8 cellular contexts compared by ENCODE assay signal in genomic region chr1:185316163-185317033, GRCh38. TPM values are rescaled to one million over a fixed set of nuclear protein-coding genes. Genes with fewer than 3 reads are reported as not detected.
DNase-seq lines count a peak whose midpoint lies in the region; FAIRE-seq and TF ChIP-seq lines count a peak whose summit lies in the region.

No MANE protein-coding gene starts in this region.

- H3K4me3 Mint-ChIP-seq in activated naive CD4-positive, alpha-beta T cell treated with anti-CD3 and anti-CD28 coated beads, Interleukin-2, amount 10 ng/mL, durations not matched to agents 7 days and 5 days, result peak overlapping the region; percentile 95

- H3K4me1 ChIP-seq in suprapubic skin, result peaks cover 52% of the 10 kb centered on the region

- no peak for TF ChIP-seq EP300 in suprapubic skin (IDR thresholded peaks at IDR 0.05)

- no peaks in the 10 kb centered on the region for H3K36me3 ChIP-seq in suprapubic skin

- no peak for TF ChIP-seq CTCF in suprapubic skin (IDR thresholded peaks at IDR 0.05)

- peaks cover 5% of the 10 kb centered on the region for H3K9me3 Mint-ChIP-seq in activated naive CD4-positive, alpha-beta T cell treated with anti-CD3 and anti-CD28 coated beads, Interleukin-2, amount 10 ng/mL, durations not matched to agents 7 days and 5 days

- peak; percentile 90 for DNase-seq in G401 (ENCODE audit: low spot score)
- DNase-seq in H54 (ENCODE audit: insufficient read length, low spot score), result peak; percentile 70
- peak; percentile 78 for DNase-seq in LoVo (ENCODE audit: low spot score)
- peak; percentile 86 for DNase-seq in SK-MEL-5 (ENCODE audit: low read depth, low spot score)
- peak; percentile 94 for DNase-seq in activated naive CD4-positive, alpha-beta T cell treated with anti-CD3 and anti-CD28 coated beads, Interleukin-2, amount 10 ng/mL, durations not matched to agents 7 days and 5 days
- DNase-seq in germinal center (ENCODE audit: low spot score), result peak; percentile 84
- peak; percentile 95 for DNase-seq in occipital lobe (lab: John Stamatoyannopoulos, UW)
- peak; percentile 96 for DNase-seq in suprapubic skin (ENCODE audit: low spot score in 2 of 2)

- no peak for FAIRE-seq in H54 (lab: Jason Lieb, UNC)

- no peaks in the 10 kb centered on the region for H3K27me3 ChIP-seq in suprapubic skin

- no peaks in the 10 kb centered on the region for H3K27me3 Mint-ChIP-seq in activated naive CD4-positive, alpha-beta T cell treated with anti-CD3 and anti-CD28 coated beads, Interleukin-2, amount 10 ng/mL, durations not matched to agents 7 days and 5 days

- peaks cover 31% of the 10 kb centered on the region for H3K36me3 Mint-ChIP-seq in activated naive CD4-positive, alpha-beta T cell treated with anti-CD3 and anti-CD28 coated beads, Interleukin-2, amount 10 ng/mL, durations not matched to agents 7 days and 5 days

- H3K9me3 ChIP-seq in suprapubic skin, result no peaks in the 10 kb centered on the region

- CTCF ChIA-PET in activated naive CD4-positive, alpha-beta T cell treated with anti-CD3 and anti-CD28 coated beads, Interleukin-2, amount 10 ng/mL, durations not matched to agents 7 days and 5 days (lab: Charles Lee), result interaction anchor here (0.6 to 4.4 kb wide), 12 partner anchors 109 to 365 kb away, joined by 3 to 28 read pairs (median 4); no protein-coding TSS in a partner anchor

- H3K27ac Mint-ChIP-seq in activated naive CD4-positive, alpha-beta T cell treated with anti-CD3 and anti-CD28 coated beads, Interleukin-2, amount 10 ng/mL, durations not matched to agents 7 days and 5 days, result peak overlapping the region; percentile 98

- H3K4me3 ChIP-seq in suprapubic skin, result peak overlapping the region; percentile 100

- H3K27ac ChIP-seq in suprapubic skin, result peak overlapping the region; percentile 99

- peaks cover 62% of the 10 kb centered on the region for H3K4me1 Mint-ChIP-seq in activated naive CD4-positive, alpha-beta T cell treated with anti-CD3 and anti-CD28 coated beads, Interleukin-2, amount 10 ng/mL, durations not matched to agents 7 days and 5 days

- TF ChIP-seq POLR2A in H54 (IDR thresholded peaks at IDR 0.05; ENCODE audit: low read depth, low read length), result peak; percentile 66
- TF ChIP-seq POLR2A in suprapubic skin (IDR thresholded peaks at IDR 0.05), result peak in 1 of 2 donors; percentile 42

- in situ Hi-C loops in G401 (cut with HindIII; ENCODE audit: low sequenced_read_pairs), result no loop called here
- in situ Hi-C loops in SK-MEL-5 (cut with HindIII; ENCODE audit: low pct_unique_long_range_greater_than_20kb, low sequenced_read_pairs), result no loop called here

- WGBS in suprapubic skin, result under 1% methylated on average over 48 of the region's 88 CpGs

RNA-seq across cellular contexts. Expression of gene IVNS1ABP, which starts 0.6 kb away (rescaled TPM):
- 65.2 and 81.9 TPM in 2 replicates for total RNA-seq in G401 (2014; rRNA removed; shearing (Covaris generic))
- total RNA-seq in SK-MEL-5 (2014; rRNA removed; shearing (Covaris generic)), result 234 and 239 TPM in 2 replicates
- polyA plus RNA-seq in SK-MEL-5 (2015; cell fraction: cytosol; rRNA removed), result 143 and 176 TPM in 2 replicates
- polyA plus RNA-seq in SK-MEL-5 (2015; cell fraction: nucleus; rRNA removed), result 1,268 and 1,425 TPM in 2 replicates
- 249 TPM for total RNA-seq in occipital lobe
- 100 to 1,000 TPM; 116 to 189 (median 145) TPM for total RNA-seq in suprapubic skin

Comparison
In these comparisons a context has a peak if more than half of its experiments do, and no peak if none do; other contexts are left out.
1. Peak in every context shown above with its lines: DNase-seq, H3K4me3 ChIP-seq and H3K27ac ChIP-seq.